Comparison of ENCODE assay signal across 1 cellular context in genomic region chr4:102308032-102308799, GRCh38.
TF ChIP-seq lines count a peak whose summit lies in the region.

No MANE protein-coding gene starts in this region.

TF ChIP-seq in GM23338, 12 proteins besides CTCF, POLR2A, EP300 and RAD21 (continued from another document):
- TF ChIP-seq REST (IDR thresholded peaks at IDR 0.05; ENCODE audit: unreplicated experiment), result no peak
